Comparison of ENCODE assay signal across 8 cellular contexts in the genomic region with DNA sequence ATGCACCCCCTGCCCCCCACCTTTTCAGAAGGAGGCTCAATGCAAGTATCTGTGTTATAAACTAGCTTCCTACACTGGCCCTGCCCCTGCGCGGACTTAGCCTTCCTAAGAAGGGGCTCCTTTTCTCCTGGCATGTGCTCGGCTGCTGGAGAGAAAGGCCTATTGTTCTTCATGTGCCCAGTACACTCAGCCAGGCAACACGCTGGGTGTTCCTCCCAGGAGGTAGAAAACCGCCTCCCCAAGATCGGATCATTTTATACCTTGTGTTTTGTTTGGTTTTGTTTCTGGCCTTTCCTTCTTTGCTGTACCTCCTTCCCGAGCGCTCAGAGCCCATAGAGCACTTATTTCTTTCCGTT. TPM values are rescaled to one million over a fixed set of nuclear protein-coding genes. Genes with fewer than 3 reads are reported as not detected.
DNase-seq lines count a peak whose midpoint lies in the region; ATAC-seq, FAIRE-seq and TF ChIP-seq lines count a peak whose summit lies in the region.

No MANE protein-coding gene starts in this region.

- no peaks in the 10 kb centered on the region for H3K36me3 ChIP-seq in heart right ventricle
- no peaks in the 10 kb centered on the region for H3K36me3 ChIP-seq in kidney (ENCODE audit: control insufficient read depth in 1 of 2, insufficient read depth in 2 of 2, low read length in 2 of 2)

- H3K4me3 ChIP-seq in heart right ventricle (peak overlapping the region in 4 of 10 donors; percentile 20 to 49 (median 36)), kidney (ENCODE audit: low read length in 2 of 2) (no peak overlapping the region)

- peaks cover 63% of the 10 kb centered on the region for H3K4me1 Mint-ChIP-seq in activated naive CD8-positive, alpha-beta T cell (ENCODE audit: low read depth)
- peaks cover 86% of the 10 kb centered on the region for H3K4me1 Mint-ChIP-seq in stimulated activated naive CD8-positive, alpha-beta T cell treated with anti-CD3 and anti-CD28 coated beads, Interleukin-15, amount 100 ng/mL, for 72 hours

- H3K27ac Mint-ChIP-seq in activated naive CD8-positive, alpha-beta T cell: peak overlapping the region; percentile 89
- peak overlapping the region; percentile 79 to 99 for H3K27ac Mint-ChIP-seq in stimulated activated naive CD8-positive, alpha-beta T cell treated with anti-CD3 and anti-CD28 coated beads, Interleukin-15, amount 100 ng/mL, for 72 hours

- H3K9me3 Mint-ChIP-seq in activated naive CD8-positive, alpha-beta T cell (ENCODE audit: low read depth): no peaks in the 10 kb centered on the region
- no peaks in the 10 kb centered on the region for H3K9me3 Mint-ChIP-seq in stimulated activated naive CD8-positive, alpha-beta T cell treated with anti-CD3 and anti-CD28 coated beads, Interleukin-15, amount 100 ng/mL, for 72 hours

- H3K4me3 Mint-ChIP-seq in activated naive CD8-positive, alpha-beta T cell: peak overlapping the region; percentile 22
- H3K4me3 Mint-ChIP-seq in stimulated activated naive CD8-positive, alpha-beta T cell treated with anti-CD3 and anti-CD28 coated beads, Interleukin-15, amount 100 ng/mL, for 72 hours: peak overlapping the region; percentile 77 to 80

- H3K36me3 Mint-ChIP-seq in activated naive CD8-positive, alpha-beta T cell: no peaks in the 10 kb centered on the region

- no peaks in the 10 kb centered on the region for H3K9me3 ChIP-seq in heart right ventricle
- H3K9me3 ChIP-seq in kidney (ENCODE audit: control insufficient read depth in 1 of 2, low read length in 2 of 2): no peaks in the 10 kb centered on the region

- H3K4me1 ChIP-seq in heart right ventricle (peaks cover 0 to 73% (median 48%) of the 10 kb centered on the region in 9 donors), kidney (ENCODE audit: control insufficient read depth in 1 of 2, insufficient read depth in 1 of 2, low read depth in 1 of 2, low read length in 2 of 2) (peaks cover 8 to 18% of the 10 kb centered on the region in 2 donors)

- H3K27me3 Mint-ChIP-seq in activated naive CD8-positive, alpha-beta T cell: no peaks in the 10 kb centered on the region
- H3K27me3 Mint-ChIP-seq in stimulated activated naive CD8-positive, alpha-beta T cell treated with anti-CD3 and anti-CD28 coated beads, Interleukin-15, amount 100 ng/mL, for 72 hours: no peaks in the 10 kb centered on the region

- no peaks in the 10 kb centered on the region for H3K27me3 ChIP-seq in heart right ventricle

- no peak for DNase-seq in heart right ventricle
- DNase-seq in Right ventricle myocardium inferior (ENCODE audit: missing footprints): no peak
- no peak for DNase-seq in kidney
- DNase-seq in stimulated activated naive CD8-positive, alpha-beta T cell treated with anti-CD3 and anti-CD28 coated beads, Interleukin-15, amount 100 ng/mL, for 72 hours: no peak
- DNase-seq in EL: no peak
- DNase-seq in NCI-H1436 treated with DMSO at 0.1 percent for 48 hours (lab: John Stamatoyannopoulos, UW): no peak
- DNase-seq in effector CD4-positive, alpha-beta T cell: no peak

- TF ChIP-seq CTCF in heart right ventricle (IDR thresholded peaks at IDR 0.05): no peak
- no peak for TF ChIP-seq CTCF in kidney (IDR thresholded peaks at IDR 0.05; ENCODE audit: borderline replicate concordance, extremely low read depth, insufficient read depth)

- no peak overlapping the region for H3K9ac ChIP-seq in kidney (ENCODE audit: low read length in 2 of 2)

- intact Hi-C loops in heart right ventricle (cut with DNase I): loop anchor here (1.0 to 10.0 kb wide), 18 partner anchors 38 to 977 kb away; a partner anchor contains a TSS
- intact Hi-C loops in Right ventricle myocardium inferior (cut with DNase I): loop anchor here (1.0 to 5.0 kb wide), 2 partner anchors 41 to 302 kb away; a partner anchor contains a TSS
- intact Hi-C loops in kidney (cut with DNase I): loop anchor here (10.0 kb wide), 1 partner anchor 45 kb away; no protein-coding TSS in a partner anchor

- no peak for FAIRE-seq in kidney (lab: Jason Lieb, UNC)

- H3K27ac ChIP-seq in heart right ventricle (peak overlapping the region; percentile 65 to 90 (median 83)), kidney (ENCODE audit: low read depth in 2 of 2, low read length in 2 of 2) (peak overlapping the region; percentile 47 to 82)

- ATAC-seq in heart right ventricle (peak in 4 of 8 donors; percentile 6 to 21 (median 17)), Right ventricle myocardium inferior (no peak)
- ATAC-seq in stimulated activated naive CD8-positive, alpha-beta T cell treated with anti-CD3 and anti-CD28 coated beads, Interleukin-15, amount 100 ng/mL, for 72 hours: no peak

- 57 to 63% methylated on average over 9 of the region's 9 CpGs for WGBS in heart right ventricle, 2 donors

RNA-seq across cellular contexts. Expression of a gene that starts 30.2 kb away (rescaled TPM):
- total RNA-seq in heart right ventricle: 10 to 100 TPM; 19.1 to 52.5 (median 24.7) TPM
- polyA plus RNA-seq in heart right ventricle: 10 to 100 TPM; 23.7 to 77.3 TPM
- 21.2 TPM for total RNA-seq in Right ventricle myocardium inferior
- 104 TPM for total RNA-seq in kidney
- 41.7 TPM for polyA plus RNA-seq in kidney (ENCODE audit: insufficient read depth, low read depth, low replicate concordance)
